ENCODE assay signal across 24 cellular contexts in genomic region chr14:36824854-36825253, GRCh38.
DNase-seq lines count a peak whose midpoint lies in the region; ATAC-seq, FAIRE-seq and TF ChIP-seq lines count a peak whose summit lies in the region.
"Had no signal": no experiment of that assay in that cellular context is flagged by ENCODE, and none has a peak within 500 bp of the region (broad histone marks: within the 10 kb centered on the region; RNA-seq: fewer than 3 reads in every experiment).

No MANE protein-coding gene starts in this region.

- H2BK15ac ChIP-seq in IMR-90 (ENCODE audit: low read depth, low read length): no peak overlapping the region

- H2BK5ac ChIP-seq in IMR-90 (ENCODE audit: low read depth, low read length, poor library complexity, severe bottlenecking): no peak overlapping the region

- DNase-seq in IMR-90 (no peak), Karpas-422 (no peak), bronchial epithelial cell (ENCODE audit: low read depth) (no peak), NOMO-1 treated with dmso at 0.1 percent for 144 hours (lab: John Stamatoyannopoulos, UW; ENCODE audit: unreplicated experiment) (no peak)
- no peak for DNase-seq in activated effector memory CD4-positive, alpha-beta T cell treated with anti-CD3 and anti-CD28 coated beads, Interleukin-2, amount 50 U/mL, for 16 hours
- DNase-seq: 8988T; ACHN; BE2C; C1 segment of cervical spinal cord; CD4-positive, alpha-beta memory T cell; CD4-positive, CD25-positive, alpha-beta regulatory T cell; CD8-positive, alpha-beta memory T cell; COR-L47; DMS 273 treated with DMSO at 0.1 percent for 48 hours; DMS153; DMS53; DMS79; DND-41; EL; GDM1 had no signal

- H3K9ac ChIP-seq in IMR-90 (ENCODE audit: low read depth, low read length) (no peak overlapping the region), Karpas-422 (ENCODE audit: low read length) (no peak overlapping the region)
- H3K9ac ChIP-seq: BLaER1 had no signal

- no peaks in the 10 kb centered on the region for H4K20me1 ChIP-seq in IMR-90 (ENCODE audit: insufficient read depth, low read length)
- no peaks in the 10 kb centered on the region for H4K20me1 ChIP-seq in Karpas-422 (ENCODE audit: insufficient read depth, low read depth, low read length)
- H4K20me1 ChIP-seq: BLaER1 had no signal

- 83% methylated on average over 2 of the region's 4 CpGs; no CpG with 5 or more reads in 1 of the 2 experiments for WGBS in IMR-90 (ENCODE audit: extremely low coverage in 2 of 2, insufficient read length in 1 of 2), 2 experiments

- no peaks in the 10 kb centered on the region for H3K9me1 ChIP-seq in IMR-90 (ENCODE audit: insufficient read depth, low read length)

- TF ChIP-seq RAD21 in IMR-90 (IDR thresholded peaks at IDR 0.05; ENCODE audit: low read length): no peak

- POLR2A ChIA-PET in IMR-90 (lab: Charles Lee; ENCODE audit: unreplicated experiment): no interaction called here

- TF ChIP-seq CTCF in IMR-90 (conservative IDR thresholded peaks at IDR 0.05; ENCODE audit: low read depth, low read length) (no peak), bronchial epithelial cell (IDR thresholded peaks at IDR 0.05; ENCODE audit: insufficient read depth, low read length, severe bottlenecking) (no peak)

- ATAC-seq in IMR-90 (ENCODE audit: low read depth): no peak

- H3K79me1 ChIP-seq in IMR-90 (ENCODE audit: low read depth in 1 of 2, low read length in 2 of 2): no peaks in the 10 kb centered on the region

- in situ Hi-C loops in IMR-90 (cut with MboI; ENCODE audit: low sequenced_read_pairs): no loop called here

- peak; percentile 36 for FAIRE-seq in bronchial epithelial cell (lab: Jason Lieb, UNC)
- FAIRE-seq: A204.1, GM12891, GM19239 had no signal

- intact Hi-C loops in IMR-90 (cut with micrococcal nuclease): no loop called here

- H3K36me3 ChIP-seq in IMR-90 (ENCODE audit: control insufficient read depth, insufficient read depth, low read length): no peaks in the 10 kb centered on the region
- H3K36me3 ChIP-seq in Karpas-422 (ENCODE audit: insufficient read depth, low read length): no peaks in the 10 kb centered on the region
- H3K36me3 ChIP-seq in bronchial epithelial cell (ENCODE audit: control insufficient read depth, insufficient read depth, low read length): no peaks in the 10 kb centered on the region
- H3K36me3 ChIP-seq: BE2C, BLaER1 had no signal

- no peak overlapping the region for H4K8ac ChIP-seq in IMR-90 (ENCODE audit: low read depth in 2 of 2, low read length in 2 of 2)

- H2AK9ac ChIP-seq in IMR-90 (replicated peaks; ENCODE audit: low read depth, low read length, poor library complexity): no peak overlapping the region

- no peaks in the 10 kb centered on the region for H3K79me2 ChIP-seq in Karpas-422 (ENCODE audit: low read length)

- no peak overlapping the region for H2BK120ac ChIP-seq in IMR-90 (ENCODE audit: low read depth, low read length)

- H3K4me1 ChIP-seq in IMR-90 (ENCODE audit: control insufficient read depth, insufficient read depth, low read length) (no peaks in the 10 kb centered on the region), Karpas-422 (ENCODE audit: low read length) (peaks cover 72% of the 10 kb centered on the region)
- H3K4me1 ChIP-seq: BE2C had no signal

- no peak overlapping the region for H2AK5ac ChIP-seq in IMR-90 (ENCODE audit: low read depth, low read length)

- H2AFZ ChIP-seq in IMR-90 (replicated peaks; ENCODE audit: low read length, poor library complexity) (no peak overlapping the region), Karpas-422 (ENCODE audit: low read length) (no peak overlapping the region)

- H3K9me2 ChIP-seq in Karpas-422 (replicated peaks; ENCODE audit: insufficient read depth, low read length): no peaks in the 10 kb centered on the region

- no peak overlapping the region for H4K91ac ChIP-seq in IMR-90 (ENCODE audit: insufficient read depth, low read depth, low read length)

- H3K4me3 ChIP-seq in IMR-90 (ENCODE audit: insufficient read depth, low read depth, low read length) (no peak overlapping the region), Karpas-422 (ENCODE audit: low read length) (no peak overlapping the region), bronchial epithelial cell (ENCODE audit: low read depth, low read length) (no peak overlapping the region)
- H3K4me3 ChIP-seq: BLaER1 had no signal

- H3K4me2 ChIP-seq in IMR-90 (ENCODE audit: low read depth, low read length) (no peak overlapping the region), Karpas-422 (ENCODE audit: low read depth, low read length, poor library complexity, severe bottlenecking) (peak overlapping the region; percentile 3)
- H3K4me2 ChIP-seq: BLaER1 had no signal

- no peak overlapping the region for H4K5ac ChIP-seq in IMR-90 (ENCODE audit: low read depth, low read length)

- no peak overlapping the region for H3K18ac ChIP-seq in IMR-90 (ENCODE audit: low read depth, low read length)

- no peak overlapping the region for H3K23ac ChIP-seq in IMR-90 (ENCODE audit: low read depth, low read length)

- H2BK20ac ChIP-seq in IMR-90 (ENCODE audit: low read depth, low read length): no peak overlapping the region

- H3K56ac ChIP-seq in IMR-90 (ENCODE audit: extremely low read depth, insufficient read depth, low read length): no peak overlapping the region

- CTCF ChIA-PET in IMR-90 (lab: Yijun Ruan, JAX): no interaction called here

- TF ChIP-seq POLR2A in IMR-90 (IDR thresholded peaks at IDR 0.05; ENCODE audit: low read depth, low read length): no peak

- H3K27ac ChIP-seq in IMR-90 (ENCODE audit: insufficient read depth, low read length) (no peak overlapping the region), Karpas-422 (ENCODE audit: low read length) (no peak overlapping the region)
- H3K27ac ChIP-seq: BLaER1 had no signal

- no peak overlapping the region for H3K14ac ChIP-seq in IMR-90 (replicated peaks; ENCODE audit: low read depth, low read length)

- no TSS peak for BruUV-seq in IMR-90 (replicated peaks; lab: Mats Ljungman, UMichigan)

- H3K27me3 ChIP-seq in IMR-90 (ENCODE audit: control insufficient read depth, insufficient read depth, low read length): 0 out of 2 replicates have a peak, but pooled peaks cover 1% of the 10 kb centered on the region
- H3K27me3 ChIP-seq in Karpas-422 (ENCODE audit: low read length): no peaks in the 10 kb centered on the region
- H3K27me3 ChIP-seq in bronchial epithelial cell (ENCODE audit: control insufficient read depth, insufficient read depth, low read length): no peaks in the 10 kb centered on the region
- H3K27me3 ChIP-seq: BE2C, BLaER1 had no signal

- no peaks in the 10 kb centered on the region for H3K9me3 ChIP-seq in IMR-90 (ENCODE audit: control insufficient read depth, insufficient read depth, low read length)
- no peaks in the 10 kb centered on the region for H3K9me3 ChIP-seq in Karpas-422 (ENCODE audit: low read length)
- H3K9me3 ChIP-seq: BE2C, BLaER1 had no signal

- H3K4ac ChIP-seq in IMR-90 (ENCODE audit: low read depth, low read length): no peak overlapping the region

- dilution Hi-C loops in IMR-90 (cut with HindIII; ENCODE audit: low sequenced_read_pairs, unreplicated experiment): no loop called here

TF ChIP-seq in IMR-90, 13 proteins besides CTCF, POLR2A, EP300 and RAD21:
- TF ChIP-seq CEBPB (IDR thresholded peaks at IDR 0.05; ENCODE audit: low read depth, low read length) (no peak), USF2 (IDR thresholded peaks at IDR 0.05; ENCODE audit: low read depth, low read length) (peak; percentile 10; the same call in 1 of the 2 replicates)
